ENCODE assay signal across 24 cellular contexts in genomic region chr18:34637094-34637801, GRCh38.
"Had no signal": no experiment of that assay in that cellular context is flagged by ENCODE, and none has a peak within 500 bp of the region (broad histone marks: within the 10 kb centered on the region; RNA-seq: fewer than 3 reads in every experiment).

No MANE protein-coding gene starts in this region.

- H3K4me1 Mint-ChIP-seq: activated naive CD8-positive, alpha-beta T cell treated with anti-CD3 and anti-CD28 coated beads, Interleukin-2, amount 10 ng/mL, durations not matched to agents 7 days and 5 days; memory B cell; nephron; stimulated activated effector memory CD8-positive, alpha-beta T cell treated with anti-CD3 and anti-CD28 coated beads, Interleukin-12 subunit alpha, Interleukin-12 subunit beta, amount 100 ng/mL, for 72 hours; stimulated activated naive CD8-positive, alpha-beta T cell treated with anti-CD3 and anti-CD28 coated beads, Interleukin-15, amount 100 ng/mL, for 72 hours had no signal

- H3K4me3 Mint-ChIP-seq: activated naive CD8-positive, alpha-beta T cell treated with anti-CD3 and anti-CD28 coated beads, Interleukin-2, amount 10 ng/mL, durations not matched to agents 7 days and 5 days; effector memory CD8-positive, alpha-beta T cell; memory B cell; nephron; stimulated activated effector memory CD8-positive, alpha-beta T cell treated with anti-CD3 and anti-CD28 coated beads, Interleukin-12 subunit alpha, Interleukin-12 subunit beta, amount 100 ng/mL, for 72 hours; stimulated activated naive CD8-positive, alpha-beta T cell treated with anti-CD3 and anti-CD28 coated beads, Interleukin-15, amount 100 ng/mL, for 72 hours; WTC11 had no signal

- H3K36me3 ChIP-seq: colonic mucosa, esophagus squamous epithelium, gastroesophageal sphincter, pancreas, right lobe of liver, tibial artery had no signal

- H3K4me1 ChIP-seq: colonic mucosa, esophagus squamous epithelium, pancreas, right lobe of liver had no signal

- H3K4me3 ChIP-seq: colonic mucosa, dorsolateral prefrontal cortex, esophagus squamous epithelium, gastroesophageal sphincter, pancreas, right lobe of liver, tibial artery had no signal

- H3K9me3 ChIP-seq: colonic mucosa, esophagus squamous epithelium, gastroesophageal sphincter, pancreas, right lobe of liver, tibial artery had no signal

- DNase-seq: activated CD4-positive, alpha-beta T cell treated with anti-CD3 and anti-CD28 coated beads, Interleukin-2, amount 50 U/mL, for 48 hours; activated CD8-positive, alpha-beta memory T cell treated with anti-CD3 and anti-CD28 coated beads, Interleukin-2, amount 50 U/mL, for 48 hours; activated naive CD4-positive, alpha-beta T cell treated with Interleukin-2 at 50 U/mL for 16 hours; activated naive CD8-positive, alpha-beta T cell treated with anti-CD3 and anti-CD28 coated beads, Interleukin-2, amount 10 ng/mL, durations not matched to agents 7 days and 5 days; activated T-cell treated with anti-CD3 and anti-CD28 coated beads, Interleukin-2, amount 50 U/mL, for 48 hours; amniotic stem cell; colonic mucosa; dorsolateral prefrontal cortex; effector memory CD8-positive, alpha-beta T cell; esophagus squamous epithelium; head of caudate nucleus; hypothalamus; pancreas; right lobe of liver; small intestine; stimulated activated CD4-positive, alpha-beta T cell treated with anti-CD3 and anti-CD28 coated beads, Interleukin-2, amount 100 ng/mL, for 24 hours; stimulated activated naive CD8-positive, alpha-beta T cell treated with anti-CD3 and anti-CD28 coated beads, Interleukin-15, amount 100 ng/mL, for 72 hours; T1000; tibial artery had no signal

- H3K27ac ChIP-seq: colonic mucosa, dorsolateral prefrontal cortex, esophagus squamous epithelium, gastroesophageal sphincter, pancreas, right lobe of liver, tibial artery had no signal

- ATAC-seq: effector memory CD8-positive, alpha-beta T cell; gastroesophageal sphincter; stimulated activated effector memory CD8-positive, alpha-beta T cell treated with anti-CD3 and anti-CD28 coated beads, Interleukin-12 subunit alpha, Interleukin-12 subunit beta, amount 100 ng/mL, for 72 hours; stimulated activated naive CD8-positive, alpha-beta T cell treated with anti-CD3 and anti-CD28 coated beads, Interleukin-15, amount 100 ng/mL, for 72 hours; WTC11 had no signal

- H3K9me3 Mint-ChIP-seq: activated naive CD8-positive, alpha-beta T cell treated with anti-CD3 and anti-CD28 coated beads, Interleukin-2, amount 10 ng/mL, durations not matched to agents 7 days and 5 days; effector memory CD8-positive, alpha-beta T cell; memory B cell; nephron; stimulated activated effector memory CD8-positive, alpha-beta T cell treated with anti-CD3 and anti-CD28 coated beads, Interleukin-12 subunit alpha, Interleukin-12 subunit beta, amount 100 ng/mL, for 72 hours; stimulated activated naive CD8-positive, alpha-beta T cell treated with anti-CD3 and anti-CD28 coated beads, Interleukin-15, amount 100 ng/mL, for 72 hours; WTC11 had no signal

- H3K27me3 Mint-ChIP-seq: activated naive CD8-positive, alpha-beta T cell treated with anti-CD3 and anti-CD28 coated beads, Interleukin-2, amount 10 ng/mL, durations not matched to agents 7 days and 5 days; effector memory CD8-positive, alpha-beta T cell; memory B cell; stimulated activated naive CD8-positive, alpha-beta T cell treated with anti-CD3 and anti-CD28 coated beads, Interleukin-15, amount 100 ng/mL, for 72 hours had no signal

- H3K27ac Mint-ChIP-seq: activated naive CD8-positive, alpha-beta T cell treated with anti-CD3 and anti-CD28 coated beads, Interleukin-2, amount 10 ng/mL, durations not matched to agents 7 days and 5 days; effector memory CD8-positive, alpha-beta T cell; memory B cell; nephron; stimulated activated effector memory CD8-positive, alpha-beta T cell treated with anti-CD3 and anti-CD28 coated beads, Interleukin-12 subunit alpha, Interleukin-12 subunit beta, amount 100 ng/mL, for 72 hours; stimulated activated naive CD8-positive, alpha-beta T cell treated with anti-CD3 and anti-CD28 coated beads, Interleukin-15, amount 100 ng/mL, for 72 hours; WTC11 had no signal

- H3K27me3 ChIP-seq: colonic mucosa, dorsolateral prefrontal cortex, esophagus squamous epithelium, gastroesophageal sphincter, pancreas, right lobe of liver, tibial artery had no signal

- H3K36me3 Mint-ChIP-seq: activated naive CD8-positive, alpha-beta T cell treated with anti-CD3 and anti-CD28 coated beads, Interleukin-2, amount 10 ng/mL, durations not matched to agents 7 days and 5 days; memory B cell; stimulated activated effector memory CD8-positive, alpha-beta T cell treated with anti-CD3 and anti-CD28 coated beads, Interleukin-12 subunit alpha, Interleukin-12 subunit beta, amount 100 ng/mL, for 72 hours; WTC11 had no signal
